Comparison of ENCODE assay signal across 17 cellular contexts in the genomic region with DNA sequence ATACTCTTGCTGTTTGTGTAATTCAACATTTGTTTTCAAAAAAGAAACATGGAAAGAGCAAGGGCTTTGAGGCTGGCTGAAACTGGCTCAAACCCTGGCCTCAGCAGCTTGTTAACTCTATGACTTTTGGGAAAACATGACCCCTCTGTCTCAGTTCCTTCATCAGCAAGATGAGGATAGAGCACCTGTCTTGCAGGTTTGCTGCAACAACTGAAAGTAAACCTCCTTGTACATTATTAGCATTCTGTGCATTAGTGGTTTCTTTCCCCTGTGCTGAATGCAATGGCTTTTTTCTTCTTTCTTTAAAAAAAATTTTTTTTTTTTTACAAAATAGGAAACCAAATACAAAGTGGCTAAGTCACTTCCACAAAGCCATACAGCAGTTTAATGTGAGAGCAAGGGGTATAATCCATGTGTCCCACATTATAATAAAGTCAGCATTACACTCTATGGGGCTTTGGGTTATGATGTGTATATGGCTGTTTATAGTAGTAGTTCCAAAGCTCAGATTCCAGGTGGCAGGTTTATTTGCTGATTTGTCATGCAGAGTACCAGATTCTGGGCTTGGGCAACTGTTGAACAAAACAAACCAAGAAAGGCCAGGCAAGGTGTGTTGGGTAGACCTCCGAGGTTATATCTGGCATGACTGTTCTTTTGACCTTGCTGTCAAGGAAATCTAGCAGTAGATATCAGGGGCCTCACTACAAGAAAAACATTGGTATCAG.
"Had no signal": no experiment of that assay in that cellular context is flagged by ENCODE, and none has a peak within 500 bp of the region (broad histone marks: within the 10 kb centered on the region; RNA-seq: fewer than 3 reads in every experiment).

No MANE protein-coding gene starts in this region.

- DNase-seq: activated CD4-positive, alpha-beta memory T cell treated with anti-CD3 and anti-CD28 coated beads, Interleukin-2, amount 10 ng/mL, durations not matched to agents 7 days and 5 days; activated CD8-positive, alpha-beta memory T cell treated with anti-CD3 and anti-CD28 coated beads, Interleukin-2, amount 50 U/mL, for 48 hours; activated naive CD4-positive, alpha-beta T cell; gastrocnemius medialis; heart right ventricle; kidney; lower lobe of right lung; midbrain; naive thymus-derived CD4-positive, alpha-beta T cell; T1000; thyroid gland had no signal

- FAIRE-seq: colon, kidney had no signal

- H3K27ac Mint-ChIP-seq: naive thymus-derived CD4-positive, alpha-beta T cell had no signal

- H3K4me3 Mint-ChIP-seq: activated CD4-positive, alpha-beta memory T cell treated with anti-CD3 and anti-CD28 coated beads, Interleukin-2, amount 10 ng/mL, durations not matched to agents 7 days and 5 days; naive thymus-derived CD4-positive, alpha-beta T cell had no signal

- H3K9me3 ChIP-seq: ascending aorta, gastrocnemius medialis, heart right ventricle, lower lobe of right lung, right atrium auricular region, thyroid gland, vagina had no signal

- ATAC-seq: gastrocnemius medialis; heart right ventricle; naive thymus-derived CD4-positive, alpha-beta T cell had no signal

- H3K4me1 ChIP-seq: ascending aorta, thyroid gland had no signal

- H3K36me3 Mint-ChIP-seq: naive thymus-derived CD4-positive, alpha-beta T cell had no signal

- H3K27ac ChIP-seq: ascending aorta, gastrocnemius medialis, heart right ventricle, lower lobe of right lung, right atrium auricular region, thyroid gland, vagina, VCaP had no signal

- H3K27me3 ChIP-seq: ascending aorta, gastrocnemius medialis, right atrium auricular region, thyroid gland, vagina had no signal

- H3K4me3 ChIP-seq: ascending aorta, gastrocnemius medialis, heart right ventricle, lower lobe of right lung, right atrium auricular region, skin epidermis, thyroid gland, vagina had no signal

- H3K36me3 ChIP-seq: ascending aorta, gastrocnemius medialis, heart right ventricle, lower lobe of right lung, right atrium auricular region, thyroid gland, vagina had no signal
